ENCODE assay signal across 5 cellular contexts in genomic region chr13:39167018-39167417, GRCh38.
"Had no signal": no experiment of that assay in that cellular context is flagged by ENCODE, and none has a peak within 500 bp of the region (broad histone marks: within the 10 kb centered on the region; RNA-seq: fewer than 3 reads in every experiment).

No MANE protein-coding gene starts in this region.

- H3K27ac ChIP-seq: HL-60 had no signal

- H3K4me3 ChIP-seq: K562 had no signal

- ATAC-seq: HepG2, K562 had no signal

- DNase-seq: IMR-90, KBM-7 had no signal
